Comparison of ENCODE assay signal across 19 cellular contexts in genomic region chr11:12005476-12005875, GRCh38. TPM values are rescaled to one million over a fixed set of nuclear protein-coding genes. Genes with fewer than 3 reads are reported as not detected.
DNase-seq lines count a peak whose midpoint lies in the region; ATAC-seq and TF ChIP-seq lines count a peak whose summit lies in the region.
"Had no signal": no experiment of that assay in that cellular context is flagged by ENCODE, and none has a peak within 500 bp of the region (broad histone marks: within the 10 kb centered on the region; RNA-seq: fewer than 3 reads in every experiment).

No MANE protein-coding gene starts in this region.

- CTCF ChIA-PET in activated CD8-positive, alpha-beta T cell treated with anti-CD3 and anti-CD28 coated beads for 36 hours (lab: Charles Lee): interaction anchor here (0.8 to 1.7 kb wide), 5 partner anchors 38 to 320 kb away, joined by 3 to 9 read pairs (median 4); no protein-coding TSS in a partner anchor

- peaks cover 0 to 52% of the 10 kb centered on the region in 2 donors for H3K4me1 ChIP-seq in right atrium auricular region
- peaks cover 9 to 22% (median 17%) of the 10 kb centered on the region in 4 donors for H3K4me1 ChIP-seq in upper lobe of left lung

- H3K4me3 Mint-ChIP-seq in activated CD8-positive, alpha-beta T cell treated with anti-CD3 and anti-CD28 coated beads for 36 hours: no peak overlapping the region
- H3K4me3 Mint-ChIP-seq: neural progenitor cell; T-helper 1 cell treated with Interleukin-12 subunit alpha and Interleukin-12 subunit beta and Interleukin-4 antibody, amounts not matched to agents 30 μg/mL and 1 μg/mL, for 36 hours had no signal

- no peak for ATAC-seq in left ventricle myocardium superior
- no peak for ATAC-seq in upper lobe of left lung (ENCODE audit: low FRiP score in 2 of 2)
- no peak for ATAC-seq in activated CD8-positive, alpha-beta T cell treated with anti-CD3 and anti-CD28 coated beads for 36 hours
- ATAC-seq: HCT116 had no signal

- H3K27me3 ChIP-seq in right atrium auricular region (no peaks in the 10 kb centered on the region), upper lobe of left lung (peaks cover 0 to 25% (median 13%) of the 10 kb centered on the region in 4 donors)

- no peaks in the 10 kb centered on the region for H3K36me3 Mint-ChIP-seq in activated CD8-positive, alpha-beta T cell treated with anti-CD3 and anti-CD28 coated beads for 36 hours (ENCODE audit: low read depth)

- H3K4me3 ChIP-seq in right atrium auricular region: peak overlapping the region in 1 of 2 donors; percentile 74
- H3K4me3 ChIP-seq in astrocyte of the spinal cord (ENCODE audit: low read depth, low read length): no peak overlapping the region
- H3K4me3 ChIP-seq in fibroblast of villous mesenchyme (ENCODE audit: low read depth, low read length): no peak overlapping the region
- no peak overlapping the region for H3K4me3 ChIP-seq in upper lobe of left lung
- H3K4me3 ChIP-seq: cardiac muscle cell, neural progenitor cell, spleen had no signal

- no peak for TF ChIP-seq POLR2A in upper lobe of left lung (IDR thresholded peaks at IDR 0.05)

- peaks cover 24% of the 10 kb centered on the region for H3K36me3 ChIP-seq in right atrium auricular region
- H3K36me3 ChIP-seq in upper lobe of left lung: peaks cover 0 to 5% (median 0%) of the 10 kb centered on the region in 4 donors
- H3K36me3 ChIP-seq: spleen had no signal

- H3K27ac Mint-ChIP-seq in activated CD8-positive, alpha-beta T cell treated with anti-CD3 and anti-CD28 coated beads for 36 hours: no peak overlapping the region
- H3K27ac Mint-ChIP-seq: neural progenitor cell; T-helper 1 cell treated with Interleukin-12 subunit alpha and Interleukin-12 subunit beta and Interleukin-4 antibody, amounts not matched to agents 30 μg/mL and 1 μg/mL, for 36 hours had no signal

- TF ChIP-seq CTCF in right atrium auricular region (IDR thresholded peaks at IDR 0.05): no peak
- no peak for TF ChIP-seq CTCF in astrocyte of the spinal cord (IDR thresholded peaks at IDR 0.05; ENCODE audit: low read depth, low read length)
- TF ChIP-seq CTCF in fibroblast of villous mesenchyme (IDR thresholded peaks at IDR 0.05; ENCODE audit: insufficient read depth, low read depth, low read length): no peak
- TF ChIP-seq CTCF in upper lobe of left lung (IDR thresholded peaks at IDR 0.05): no peak
- TF ChIP-seq CTCF in activated CD8-positive, alpha-beta T cell treated with anti-CD3 and anti-CD28 coated beads for 36 hours (IDR thresholded peaks at IDR 0.05): no peak

- in situ Hi-C loops in astrocyte of the spinal cord (cut with HindIII; ENCODE audit: low sequenced_read_pairs): no loop called here

- 38 to 43% methylated on average over 1 of the region's 1 CpG for WGBS in upper lobe of left lung, 2 donors

- peak overlapping the region; percentile 89 to 94 for H3K27ac ChIP-seq in right atrium auricular region
- peak overlapping the region; percentile 2 to 86 (median 44) for H3K27ac ChIP-seq in upper lobe of left lung
- H3K27ac ChIP-seq: cardiac muscle cell, HL-60, neural progenitor cell had no signal

- H3K9me3 ChIP-seq in right atrium auricular region (no peaks in the 10 kb centered on the region), upper lobe of left lung (no peaks in the 10 kb centered on the region)
- H3K9me3 ChIP-seq: spleen had no signal

- DNase-seq in right atrium auricular region (ENCODE audit: low spot score) (no peak), left ventricle myocardium superior (no peak), astrocyte of the spinal cord (ENCODE audit: low read depth, low spot score) (peak; percentile 63), fibroblast of villous mesenchyme (ENCODE audit: low read depth) (peak; percentile 85), upper lobe of left lung (no peak), SHP77 (lab: John Stamatoyannopoulos, UW) (no peak)
- DNase-seq in stimulated activated CD4-positive, alpha-beta T cell treated with anti-CD3 and anti-CD28 coated beads, Interleukin-2, amount 100 ng/mL, for 24 hours: no peak
- no peak for DNase-seq in activated CD8-positive, alpha-beta T cell treated with anti-CD3 and anti-CD28 coated beads for 36 hours
- DNase-seq: activated CD4-positive, alpha-beta T cell treated with anti-CD3 and anti-CD28 coated beads for 48 hours; DMS 273 treated with DMSO at 0.1 percent for 48 hours; Karpas-422; NCI-H1694 treated with DMSO at 0.1 percent for 48 hours; NCI-H524 treated with DMSO at 0.1 percent for 48 hours; spleen had no signal

- H3K4me1 Mint-ChIP-seq in activated CD8-positive, alpha-beta T cell treated with anti-CD3 and anti-CD28 coated beads for 36 hours (ENCODE audit: low read depth): peaks cover 8% of the 10 kb centered on the region

- intact Hi-C loops in left ventricle myocardium superior (cut with micrococcal nuclease): no loop called here
- intact Hi-C loops in activated CD8-positive, alpha-beta T cell treated with anti-CD3 and anti-CD28 coated beads for 36 hours (cut with micrococcal nuclease): no loop called here

- peak in 2 of 4 donors; percentile 16 to 52 for TF ChIP-seq EP300 in upper lobe of left lung (IDR thresholded peaks at IDR 0.05)

- H3K9me3 Mint-ChIP-seq in activated CD8-positive, alpha-beta T cell treated with anti-CD3 and anti-CD28 coated beads for 36 hours: no peaks in the 10 kb centered on the region
- H3K9me3 Mint-ChIP-seq: neural progenitor cell; T-helper 1 cell treated with Interleukin-12 subunit alpha and Interleukin-12 subunit beta and Interleukin-4 antibody, amounts not matched to agents 30 μg/mL and 1 μg/mL, for 36 hours had no signal

- peaks cover 53% of the 10 kb centered on the region for H3K27me3 Mint-ChIP-seq in activated CD8-positive, alpha-beta T cell treated with anti-CD3 and anti-CD28 coated beads for 36 hours

- POLR2A ChIA-PET in activated CD8-positive, alpha-beta T cell treated with anti-CD3 and anti-CD28 coated beads for 36 hours (lab: Charles Lee): interaction anchor here (0.8 to 1.8 kb wide), 2 partner anchors 11 to 24 kb away, joined by 3 to 4 read pairs; no protein-coding TSS in a partner anchor

RNA-seq across cellular contexts. Expression of gene DKK3, which starts 3.0 kb away (rescaled TPM):
- 1,000 to 10,000 TPM; 2,934 to 5,316 TPM for total RNA-seq in right atrium auricular region
- 657 TPM for total RNA-seq in left ventricle myocardium superior
- 316 and 338 TPM in 2 replicates for total RNA-seq in fibroblast of villous mesenchyme
- 100 to 1,000 TPM in 5 of 6 donors, 10 to 100 TPM in 1; 50.3 to 162 (median 137) TPM for total RNA-seq in upper lobe of left lung
- not detected for total RNA-seq in activated CD8-positive, alpha-beta T cell treated with anti-CD3 and anti-CD28 coated beads for 36 hours

Comparison
In these comparisons a context has a peak if more than half of its experiments do, and no peak if none do; other contexts are left out.
1. DNase-seq: peak in astrocyte of the spinal cord (single experiment) and fibroblast of villous mesenchyme (single experiment); none in right atrium auricular region (single experiment), left ventricle myocardium superior (single experiment), upper lobe of left lung (0 of 2), stimulated activated CD4-positive, alpha-beta T cell treated with anti-CD3 and anti-CD28 coated beads, Interleukin-2, amount 100 ng/mL, for 24 hours (0 of 2), SHP77 (0 of 2) and activated CD8-positive, alpha-beta T cell treated with anti-CD3 and anti-CD28 coated beads for 36 hours (single experiment).
2. RNA of gene DKK3, which starts 3.0 kb away (total RNA-seq): 2,934 to 5,316 TPM in right atrium auricular region, 657 TPM in left ventricle myocardium superior (single experiment), 316 to 338 TPM in fibroblast of villous mesenchyme and 50.3 to 162 TPM in upper lobe of left lung; not detected in activated CD8-positive, alpha-beta T cell treated with anti-CD3 and anti-CD28 coated beads for 36 hours; every median in the first group is over 10 times any median in the second.